In genomic region chr16:30141750-30142149, GRCh38 we compare ENCODE assay signal across 18 cellular contexts. TPM values are rescaled to one million over a fixed set of nuclear protein-coding genes. Genes with fewer than 3 reads are reported as not detected.
DNase-seq lines count a peak whose midpoint lies in the region; ATAC-seq lines count a peak whose summit lies in the region.
"Had no signal": no experiment of that assay in that cellular context is flagged by ENCODE, and none has a peak within 500 bp of the region (broad histone marks: within the 10 kb centered on the region; RNA-seq: fewer than 3 reads in every experiment).

No MANE protein-coding gene starts in this region.

- H3K27me3 Mint-ChIP-seq in activated CD4-positive, alpha-beta T cell treated with anti-CD3 and anti-CD28 coated beads, Interleukin-2, amount 10 ng/mL, durations not matched to agents 24 days and 14 days, result no peaks in the 10 kb centered on the region
- H3K27me3 Mint-ChIP-seq in stimulated activated naive CD8-positive, alpha-beta T cell treated with anti-CD3 and anti-CD28 coated beads, Interleukin-15, amount 100 ng/mL, for 72 hours, result no peaks in the 10 kb centered on the region

- peaks cover 22% of the 10 kb centered on the region for H3K4me1 Mint-ChIP-seq in activated CD4-positive, alpha-beta T cell treated with anti-CD3 and anti-CD28 coated beads, Interleukin-2, amount 10 ng/mL, durations not matched to agents 24 days and 14 days
- peaks cover 35% of the 10 kb centered on the region for H3K4me1 Mint-ChIP-seq in stimulated activated naive CD8-positive, alpha-beta T cell treated with anti-CD3 and anti-CD28 coated beads, Interleukin-15, amount 100 ng/mL, for 72 hours

- H3K27ac Mint-ChIP-seq in activated CD4-positive, alpha-beta T cell treated with anti-CD3 and anti-CD28 coated beads, Interleukin-2, amount 10 ng/mL, durations not matched to agents 24 days and 14 days, result no peak overlapping the region
- peak overlapping the region in 1 of 2 donors; percentile 31 for H3K27ac Mint-ChIP-seq in stimulated activated naive CD8-positive, alpha-beta T cell treated with anti-CD3 and anti-CD28 coated beads, Interleukin-15, amount 100 ng/mL, for 72 hours

- H3K9me3 Mint-ChIP-seq in activated CD4-positive, alpha-beta T cell treated with anti-CD3 and anti-CD28 coated beads, Interleukin-2, amount 10 ng/mL, durations not matched to agents 24 days and 14 days, result no peaks in the 10 kb centered on the region
- no peaks in the 10 kb centered on the region for H3K9me3 Mint-ChIP-seq in stimulated activated naive CD8-positive, alpha-beta T cell treated with anti-CD3 and anti-CD28 coated beads, Interleukin-15, amount 100 ng/mL, for 72 hours
- H3K9me3 Mint-ChIP-seq: CD14-positive monocyte had no signal

- no peaks in the 10 kb centered on the region for H3K36me3 Mint-ChIP-seq in activated CD4-positive, alpha-beta T cell treated with anti-CD3 and anti-CD28 coated beads, Interleukin-2, amount 10 ng/mL, durations not matched to agents 24 days and 14 days (ENCODE audit: low read depth)
- H3K36me3 Mint-ChIP-seq: CD14-positive monocyte had no signal

- ATAC-seq in stimulated activated naive CD8-positive, alpha-beta T cell treated with anti-CD3 and anti-CD28 coated beads, Interleukin-15, amount 100 ng/mL, for 72 hours, result peak; percentile 76
- ATAC-seq in stimulated activated naive CD8-positive, alpha-beta T cell treated with anti-CD3 and anti-CD28 coated beads, Interleukin-15, Interleukin-2, amounts not matched to agents 100 U/mL and 50 U/mL, for 24 hours, result no peak

- intact Hi-C loops in activated CD4-positive, alpha-beta T cell treated with anti-CD3 and anti-CD28 coated beads, Interleukin-2, amount 10 ng/mL, durations not matched to agents 24 days and 14 days (cut with micrococcal nuclease), result no loop called here

- peak overlapping the region; percentile 19 for H3K4me3 Mint-ChIP-seq in activated CD4-positive, alpha-beta T cell treated with anti-CD3 and anti-CD28 coated beads, Interleukin-2, amount 10 ng/mL, durations not matched to agents 24 days and 14 days
- no peak overlapping the region for H3K4me3 Mint-ChIP-seq in stimulated activated naive CD8-positive, alpha-beta T cell treated with anti-CD3 and anti-CD28 coated beads, Interleukin-15, amount 100 ng/mL, for 72 hours
- H3K4me3 Mint-ChIP-seq: CD14-positive monocyte had no signal

- no peak for DNase-seq in activated CD4-positive, alpha-beta T cell treated with anti-CD3 and anti-CD28 coated beads, Interleukin-2, amount 10 ng/mL, durations not matched to agents 24 days and 14 days
- no peak for DNase-seq in activated CD4-positive, alpha-beta T cell treated with anti-CD3 and anti-CD28 coated beads, Interleukin-2, amount 50 U/mL, for 4 hours
- DNase-seq in stimulated activated naive CD8-positive, alpha-beta T cell treated with anti-CD3 and anti-CD28 coated beads, Interleukin-15, amount 100 ng/mL, for 72 hours, result no peak
- DNase-seq in stimulated activated naive CD8-positive, alpha-beta T cell treated with anti-CD3 and anti-CD28 coated beads, Interleukin-15, Interleukin-2, amounts not matched to agents 100 U/mL and 50 U/mL, for 24 hours, result no peak
- DNase-seq in cerebellar nuclear complex (lab: John Stamatoyannopoulos, UW), result no peak
- DNase-seq in HuH-7.5 (ENCODE audit: low spot score), result no peak
- DNase-seq: 8988T; DMS 273 treated with DMSO at 0.1 percent for 48 hours; DND-41; KBM-7; MV-4-11; NCI-H1694 treated with DMSO at 0.1 percent for 48 hours; NCI-H510A; NCI-H748 treated with DMSO at 0.1 percent for 48 hours; NK-92 treated with Interleukin-12 subunit alpha and Interleukin-12 subunit beta, amount 100 ng/mL, for 24 hours; Peyer's patch had no signal

RNA-seq across cellular contexts. Expression of gene MAPK3, which starts 18.7 kb away (rescaled TPM):
- total RNA-seq in activated CD4-positive, alpha-beta T cell treated with anti-CD3 and anti-CD28 coated beads, Interleukin-2, amount 10 ng/mL, durations not matched to agents 24 days and 14 days, result 53.9 and 56.4 TPM in 2 replicates

RNA-seq across cellular contexts. Expression of gene GDPD3, which starts 28.4 kb away (rescaled TPM):
- 6.0 and 6.6 TPM in 2 replicates for total RNA-seq in activated CD4-positive, alpha-beta T cell treated with anti-CD3 and anti-CD28 coated beads, Interleukin-2, amount 10 ng/mL, durations not matched to agents 24 days and 14 days
- total RNA-seq: G401 had no signal

RNA-seq across cellular contexts. Expression of gene CORO1A, which starts 41.7 kb away (rescaled TPM):
- total RNA-seq in activated CD4-positive, alpha-beta T cell treated with anti-CD3 and anti-CD28 coated beads, Interleukin-2, amount 10 ng/mL, durations not matched to agents 24 days and 14 days, result 748 and 758 TPM in 2 replicates

RNA-seq across cellular contexts. Expression of gene YPEL3, which starts 45.7 kb away (rescaled TPM):
- 11.8 and 11.9 TPM in 2 replicates for total RNA-seq in activated CD4-positive, alpha-beta T cell treated with anti-CD3 and anti-CD28 coated beads, Interleukin-2, amount 10 ng/mL, durations not matched to agents 24 days and 14 days
- total RNA-seq: G401 had no signal

RNA-seq across cellular contexts. Expression of gene TBX6, which starts 50.0 kb away (rescaled TPM):
- 2.1 TPM in 2 replicates for total RNA-seq in activated CD4-positive, alpha-beta T cell treated with anti-CD3 and anti-CD28 coated beads, Interleukin-2, amount 10 ng/mL, durations not matched to agents 24 days and 14 days
- total RNA-seq: G401 had no signal
